Comparison of ENCODE assay signal across 9 cellular contexts in genomic region chr2:27307545-27308358, GRCh38. TPM values are rescaled to one million over a fixed set of nuclear protein-coding genes. Genes with fewer than 3 reads are reported as not detected.
DNase-seq lines count a peak whose midpoint lies in the region; ATAC-seq and TF ChIP-seq lines count a peak whose summit lies in the region.
"Had no signal": no experiment of that assay in that cellular context is flagged by ENCODE, and none has a peak within 500 bp of the region (broad histone marks: within the 10 kb centered on the region; RNA-seq: fewer than 3 reads in every experiment).

No MANE protein-coding gene starts in this region.

- H3K9ac ChIP-seq in iPS-15b (ENCODE audit: low read depth, low read length) = no peak overlapping the region

- H3K9me3 Mint-ChIP-seq in stimulated activated naive CD8-positive, alpha-beta T cell treated with anti-CD3 and anti-CD28 coated beads, Interleukin-15, Interleukin-2, amounts not matched to agents 100 ng/mL and 50 ng/mL, for 24 hours = no peaks in the 10 kb centered on the region
- H3K9me3 Mint-ChIP-seq: activated naive CD4-positive, alpha-beta T cell treated with anti-CD3 and anti-CD28 coated beads, Interleukin-2, amount 10 ng/mL, durations not matched to agents 7 days and 5 days had no signal

- TF ChIP-seq CTCF in breast epithelium (IDR thresholded peaks at IDR 0.05) = no peak

- H3K4me3 ChIP-seq in iPS-15b (ENCODE audit: low read depth, low read length) (peak overlapping the region; percentile 43), breast epithelium (peak overlapping the region in 1 of 3 donors; percentile 54)

- no peak for DNase-seq in stimulated activated naive CD8-positive, alpha-beta T cell treated with anti-CD3 and anti-CD28 coated beads, Interleukin-15, Interleukin-2, amounts not matched to agents 100 U/mL and 50 U/mL, for 24 hours
- DNase-seq in breast epithelium (ENCODE audit: low spot score in 2 of 2) (no peak), DMS79 treated with DMSO at 0.1 percent for 48 hours (lab: John Stamatoyannopoulos, UW) (no peak), activated gamma-delta T cell treated with Interleukin-2 at 50 U/mL for 16 hours (no peak)
- DNase-seq: NCI-H146 had no signal

- peak overlapping the region; percentile 35 for H3K4me3 Mint-ChIP-seq in stimulated activated naive CD8-positive, alpha-beta T cell treated with anti-CD3 and anti-CD28 coated beads, Interleukin-15, Interleukin-2, amounts not matched to agents 100 ng/mL and 50 ng/mL, for 24 hours

- H3K27me3 ChIP-seq in iPS-15b (ENCODE audit: control insufficient read depth, insufficient read depth, low read length) (peaks cover 50% of the 10 kb centered on the region), breast epithelium (peaks cover 17 to 34% of the 10 kb centered on the region in 2 donors)

- H3K36me3 ChIP-seq in iPS-15b (ENCODE audit: control insufficient read depth, insufficient read depth, low read length) = no peaks in the 10 kb centered on the region
- no peaks in the 10 kb centered on the region for H3K36me3 ChIP-seq in breast epithelium

- H3K4me1 ChIP-seq in iPS-15b (ENCODE audit: control insufficient read depth, insufficient read depth, low read length) (no peaks in the 10 kb centered on the region), breast epithelium (no peaks in the 10 kb centered on the region)

- H3K27me3 Mint-ChIP-seq in stimulated activated naive CD8-positive, alpha-beta T cell treated with anti-CD3 and anti-CD28 coated beads, Interleukin-15, Interleukin-2, amounts not matched to agents 100 ng/mL and 50 ng/mL, for 24 hours = peaks cover 20% of the 10 kb centered on the region

- ATAC-seq in stimulated activated naive CD8-positive, alpha-beta T cell treated with anti-CD3 and anti-CD28 coated beads, Interleukin-15, Interleukin-2, amounts not matched to agents 100 U/mL and 50 U/mL, for 24 hours = no peak

- peaks cover 24% of the 10 kb centered on the region for H3K36me3 Mint-ChIP-seq in stimulated activated naive CD8-positive, alpha-beta T cell treated with anti-CD3 and anti-CD28 coated beads, Interleukin-15, Interleukin-2, amounts not matched to agents 100 ng/mL and 50 ng/mL, for 24 hours (ENCODE audit: low read depth)

- H3K9me3 ChIP-seq in iPS-15b (ENCODE audit: control insufficient read depth, insufficient read depth, low read length) (no peaks in the 10 kb centered on the region), breast epithelium (no peaks in the 10 kb centered on the region)

- H3K4me1 Mint-ChIP-seq in stimulated activated naive CD8-positive, alpha-beta T cell treated with anti-CD3 and anti-CD28 coated beads, Interleukin-15, Interleukin-2, amounts not matched to agents 100 ng/mL and 50 ng/mL, for 24 hours (ENCODE audit: low read depth) = peaks cover 11% of the 10 kb centered on the region

- no peak for TF ChIP-seq POLR2A in breast epithelium (IDR thresholded peaks at IDR 0.05)

- intact Hi-C loops in breast epithelium (cut with DNase I; ENCODE audit: low total_unique reads) = loop anchor here (10.0 kb wide), 1 partner anchor 213 kb away; no protein-coding TSS in a partner anchor

- no peak overlapping the region for H3K27ac ChIP-seq in breast epithelium

- H3K27ac Mint-ChIP-seq in stimulated activated naive CD8-positive, alpha-beta T cell treated with anti-CD3 and anti-CD28 coated beads, Interleukin-15, Interleukin-2, amounts not matched to agents 100 ng/mL and 50 ng/mL, for 24 hours = no peak overlapping the region
- H3K27ac Mint-ChIP-seq: activated naive CD4-positive, alpha-beta T cell treated with anti-CD3 and anti-CD28 coated beads, Interleukin-2, amount 10 ng/mL, durations not matched to agents 7 days and 5 days; progenitor cell of endocrine pancreas had no signal

RNA-seq across cellular contexts. Expression of gene UCN, which starts 0.5 kb away (rescaled TPM):
- 1 to 10 TPM in 2 of 3 donors, under 1 TPM in 1; 0.80 to 8.8 (median 4.6) TPM for total RNA-seq in breast epithelium

RNA-seq across cellular contexts. Expression of gene MPV17, which starts 15.1 kb away (rescaled TPM):
- total RNA-seq in breast epithelium = 10 to 100 TPM; 72.8 to 95.1 (median 79.4) TPM

RNA-seq across cellular contexts. Expression of gene TRIM54, which starts 25.5 kb away (rescaled TPM):
- total RNA-seq in breast epithelium = under 1 TPM in 2 of 3 donors, not detected in 1; 0.15 to 0.66 TPM
- total RNA-seq: progenitor cell of endocrine pancreas had no signal

RNA-seq across cellular contexts. Expression of gene DNAJC5G, which starts 32.5 kb away (rescaled TPM):
- not detected for total RNA-seq in breast epithelium
- total RNA-seq: progenitor cell of endocrine pancreas had no signal

RNA-seq across cellular contexts. Expression of gene SLC30A3, which starts 44.9 kb away (rescaled TPM):
- total RNA-seq in breast epithelium = under 1 TPM in 1 of 3 donors, not detected in 2; 0.33 TPM
- total RNA-seq: progenitor cell of endocrine pancreas had no signal
